Comparison of ENCODE assay signal across 10 cellular contexts in genomic region chr21:29075706-29076447, GRCh38. TPM values are rescaled to one million over a fixed set of nuclear protein-coding genes. Genes with fewer than 3 reads are reported as not detected.
A peak's percentile ranks its signal among the peaks of the same experiment; 100 is the strongest.
DNase-seq lines count a peak whose midpoint lies in the region; ATAC-seq and TF ChIP-seq lines count a peak whose summit lies in the region.
"Had no signal": no experiment of that assay in that cellular context is flagged by ENCODE, and none has a peak within 500 bp of the region (broad histone marks: within the 10 kb centered on the region; RNA-seq: fewer than 3 reads in every experiment).

No MANE protein-coding gene starts in this region.

- POLR2A ChIA-PET in CD4-positive, alpha-beta T cell (lab: Charles Lee), result interaction anchor here (1.3 to 6.4 kb wide), 5 partner anchors 51 to 373 kb away, joined by 9 to 55 read pairs (median 19); partner anchors contain the start of genes BACH1, LTN1 and USP16

- no peaks in the 10 kb centered on the region for H3K27me3 ChIP-seq in CD4-positive, alpha-beta T cell (ENCODE audit: control insufficient read depth, insufficient read depth, low read length)
- no peaks in the 10 kb centered on the region for H3K27me3 ChIP-seq in HL-60 (ENCODE audit: insufficient read depth, poor library complexity, severe bottlenecking)
- H3K27me3 ChIP-seq: thyroid gland had no signal

- no peak overlapping the region for H3K27ac ChIP-seq in CD4-positive, alpha-beta T cell (ENCODE audit: low read depth, low read length)
- peak overlapping the region; percentile 54 for H3K27ac ChIP-seq in HL-60 (replicated peaks)

- no peaks in the 10 kb centered on the region for H3K9me3 Mint-ChIP-seq in CD4-positive, alpha-beta T cell
- H3K9me3 Mint-ChIP-seq in activated T-helper 17 cell treated with anti-CD3 and anti-CD28 coated beads, Interleukin-2, amount 50 U/mL, for 72 hours, result peaks cover 4% of the 10 kb centered on the region
- peaks cover 0 to 4% (median 0%) of the 10 kb centered on the region in 7 donors for H3K9me3 Mint-ChIP-seq in naive B cell

- no peaks in the 10 kb centered on the region for H3K9me3 ChIP-seq in CD4-positive, alpha-beta T cell (ENCODE audit: control insufficient read depth, low read length)
- H3K9me3 ChIP-seq: thyroid gland had no signal

- peak overlapping the region; percentile 43 for H3K4me3 Mint-ChIP-seq in CD4-positive, alpha-beta T cell
- H3K4me3 Mint-ChIP-seq in activated T-helper 17 cell treated with anti-CD3 and anti-CD28 coated beads, Interleukin-2, amount 50 U/mL, for 72 hours, result peak overlapping the region; percentile 75
- H3K4me3 Mint-ChIP-seq in naive B cell, result peak overlapping the region; percentile 86 to 99 (median 91)

- ATAC-seq in CD4-positive, alpha-beta T cell (ENCODE audit: poor library complexity), result no peak
- ATAC-seq in activated T-helper 17 cell treated with anti-CD3 and anti-CD28 coated beads, Interleukin-2, amount 50 U/mL, for 72 hours (replicated peaks), result peak; percentile 34
- ATAC-seq in naive B cell (ENCODE audit: low read depth in 2 of 2) (no peak), HG03521 (IDR thresholded peaks at IDR 0.05; ENCODE audit: unreplicated experiment) (no peak), HG02970 (IDR thresholded peaks at IDR 0.05; ENCODE audit: low FRiP score, unreplicated experiment) (no peak)

- H3K27ac Mint-ChIP-seq in CD4-positive, alpha-beta T cell, result peak overlapping the region; percentile 95
- H3K27ac Mint-ChIP-seq in activated T-helper 17 cell treated with anti-CD3 and anti-CD28 coated beads, Interleukin-2, amount 50 U/mL, for 72 hours, result peak overlapping the region; percentile 92
- peak overlapping the region in 2 of 6 donors; percentile 14 to 87 for H3K27ac Mint-ChIP-seq in naive B cell

- TF ChIP-seq CTCF in CD4-positive, alpha-beta T cell (IDR thresholded peaks at IDR 0.05), result no peak
- TF ChIP-seq CTCF in HL-60 (IDR thresholded peaks at IDR 0.05; ENCODE audit: insufficient read depth, low read length), result no peak

- no peak overlapping the region for H3K4me3 ChIP-seq in HL-60 (replicated peaks; ENCODE audit: insufficient read depth, low read length)

- H3K36me3 Mint-ChIP-seq in CD4-positive, alpha-beta T cell (ENCODE audit: low read depth), result peaks cover 34% of the 10 kb centered on the region
- peaks cover 28% of the 10 kb centered on the region for H3K36me3 Mint-ChIP-seq in activated T-helper 17 cell treated with anti-CD3 and anti-CD28 coated beads, Interleukin-2, amount 50 U/mL, for 72 hours (ENCODE audit: low read depth)
- peaks cover 0 to 5% of the 10 kb centered on the region in 2 donors for H3K36me3 Mint-ChIP-seq in naive B cell

- CTCF ChIA-PET in CD4-positive, alpha-beta T cell (lab: Charles Lee), result interaction anchor here (1.3 kb wide), 1 partner anchor 224 kb away, joined by 7 read pairs; no protein-coding TSS in a partner anchor

- H3K27me3 Mint-ChIP-seq in CD4-positive, alpha-beta T cell, result no peaks in the 10 kb centered on the region
- H3K27me3 Mint-ChIP-seq in activated T-helper 17 cell treated with anti-CD3 and anti-CD28 coated beads, Interleukin-2, amount 50 U/mL, for 72 hours, result no peaks in the 10 kb centered on the region
- H3K27me3 Mint-ChIP-seq in naive B cell, result no peaks in the 10 kb centered on the region

- intact Hi-C loops in CD4-positive, alpha-beta T cell (cut with DNase I, micrococcal nuclease), result no loop called here

- H3K4me1 Mint-ChIP-seq in CD4-positive, alpha-beta T cell (ENCODE audit: low read depth), result peaks cover 79% of the 10 kb centered on the region
- H3K4me1 Mint-ChIP-seq in activated T-helper 17 cell treated with anti-CD3 and anti-CD28 coated beads, Interleukin-2, amount 50 U/mL, for 72 hours, result peaks cover 41% of the 10 kb centered on the region
- H3K4me1 Mint-ChIP-seq in naive B cell, result peaks cover 46 to 71% (median 62%) of the 10 kb centered on the region in 3 donors

- DNase-seq in CD4-positive, alpha-beta T cell, result no peak
- DNase-seq in HL-60 (ENCODE audit: low read depth in 1 of 2, low spot score in 1 of 2), result no peak
- DNase-seq in naive B cell, result no peak
- no peak for DNase-seq in NCI-H2107 (lab: John Stamatoyannopoulos, UW)
- no peak for DNase-seq in NCI-H446 (lab: John Stamatoyannopoulos, UW)

RNA-seq across cellular contexts. Expression of gene CCT8, which starts 2.4 kb away (rescaled TPM):
- total RNA-seq in CD4-positive, alpha-beta T cell, result 100 to 1,000 TPM; 121 to 126 TPM
- 100 to 1,000 TPM; 333 to 405 TPM for total RNA-seq in activated T-helper 17 cell treated with anti-CD3 and anti-CD28 coated beads, Interleukin-2, amount 50 U/mL, for 72 hours
- polyA plus RNA-seq in naive B cell (ENCODE audit: low read depth in 6 of 6), result 100 to 1,000 TPM; 111 to 151 (median 120) TPM

RNA-seq across cellular contexts. Expression of gene USP16, which starts 51.4 kb away (rescaled TPM):
- total RNA-seq in CD4-positive, alpha-beta T cell, result 10 to 100 TPM; 79.7 to 81.7 TPM
- 10 to 100 TPM; 37.8 to 47.6 TPM for total RNA-seq in activated T-helper 17 cell treated with anti-CD3 and anti-CD28 coated beads, Interleukin-2, amount 50 U/mL, for 72 hours
- polyA plus RNA-seq in naive B cell (ENCODE audit: low read depth in 6 of 6), result 10 to 100 TPM; 18.2 to 31.9 (median 23.0) TPM

RNA-seq across cellular contexts. Expression of gene MAP3K7CL, which starts 54.6 kb away (rescaled TPM):
- total RNA-seq in CD4-positive, alpha-beta T cell, result 1 to 10 TPM; 4.6 to 4.7 TPM
- 1 to 10 TPM; 3.2 to 9.5 TPM for total RNA-seq in activated T-helper 17 cell treated with anti-CD3 and anti-CD28 coated beads, Interleukin-2, amount 50 U/mL, for 72 hours
- 10 to 100 TPM in 5 of 6 donors, 1 to 10 TPM in 1; 7.8 to 38.2 (median 18.5) TPM for polyA plus RNA-seq in naive B cell (ENCODE audit: low read depth in 6 of 6)
- total RNA-seq: SK-MEL-5 had no signal

RNA-seq across cellular contexts. Expression of gene RWDD2B, which starts 56.7 kb away (rescaled TPM):
- 1 to 10 TPM; 1.4 TPM for total RNA-seq in CD4-positive, alpha-beta T cell
- total RNA-seq in activated T-helper 17 cell treated with anti-CD3 and anti-CD28 coated beads, Interleukin-2, amount 50 U/mL, for 72 hours, result 1 to 10 TPM; 4.9 to 9.7 TPM
- polyA plus RNA-seq in naive B cell (ENCODE audit: low read depth in 6 of 6), result 10 to 100 TPM in 4 of 6 donors, 1 to 10 TPM in 2; 4.7 to 14.9 (median 12.0) TPM
